ENCODE assay signal across 14 cellular contexts in the genomic region with DNA sequence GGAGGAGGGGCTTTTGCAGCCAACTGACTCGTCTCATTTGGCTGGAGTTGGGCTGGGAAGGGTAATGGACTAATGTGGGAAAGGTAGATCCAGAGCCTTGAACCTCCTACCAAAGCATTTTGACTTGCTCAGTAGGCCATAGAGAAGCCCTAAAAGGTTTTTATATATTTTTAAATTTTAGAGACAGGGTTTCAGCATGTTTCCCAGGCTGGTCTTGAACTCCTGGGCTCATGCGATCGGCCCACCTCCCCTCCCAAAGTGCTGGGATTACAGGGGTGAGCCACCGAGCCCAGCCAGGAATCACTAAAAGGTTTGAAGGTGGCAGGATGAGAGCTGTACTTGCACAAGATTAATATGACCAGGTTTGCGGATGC. TPM values are rescaled to one million over a fixed set of nuclear protein-coding genes. Genes with fewer than 3 reads are reported as not detected.
DNase-seq lines count a peak whose midpoint lies in the region; ATAC-seq and TF ChIP-seq lines count a peak whose summit lies in the region.
"Had no signal": no experiment of that assay in that cellular context is flagged by ENCODE, and none has a peak within 500 bp of the region (broad histone marks: within the 10 kb centered on the region; RNA-seq: fewer than 3 reads in every experiment).

No MANE protein-coding gene starts in this region.

- H4K20me1 ChIP-seq in PC-3 (ENCODE audit: low read length), result 0 out of 2 replicates have a peak, but pooled peaks cover 4% of the 10 kb centered on the region

- BruUV-seq in PC-3 (replicated peaks; lab: Mats Ljungman, UMichigan), result no TSS peak

- H3K27me3 Mint-ChIP-seq in activated T-cell treated with anti-CD3 and anti-CD28 coated beads, Interleukin-2, amount 50 U/mL, for 72 hours (ENCODE audit: low read depth), result no peaks in the 10 kb centered on the region

- peaks cover 39% of the 10 kb centered on the region for H3K4me1 ChIP-seq in PC-3 (ENCODE audit: insufficient read depth, low read length)

- POLR2A ChIA-PET in PC-3 (lab: Charles Lee; ENCODE audit: unreplicated experiment), result interaction anchor here (0.5 kb wide), 1 partner anchor 66 kb away, joined by 3 read pairs; no protein-coding TSS in a partner anchor

- no peak for DNase-seq in activated T-cell treated with anti-CD3 and anti-CD28 coated beads, Interleukin-2, amount 50 U/mL, for 72 hours
- no peak for DNase-seq in activated T-cell treated with anti-CD3 and anti-CD28 coated beads, Interleukin-2, amount 50 U/mL, for 48 hours
- DNase-seq in PC-3 (no peak), epithelial cell of proximal tubule (ENCODE audit: low read depth) (no peak), NCI-H1694 treated with DMSO at 0.1 percent for 48 hours (lab: John Stamatoyannopoulos, UW) (no peak), NCI-H2171 treated with DMSO at 0.1 percent for 48 hours (lab: John Stamatoyannopoulos, UW) (no peak)
- no peak for DNase-seq in stimulated activated effector memory CD8-positive, alpha-beta T cell treated with anti-CD3 and anti-CD28 coated beads, Interleukin-12 subunit alpha, Interleukin-12 subunit beta, amount 100 ng/mL, for 72 hours (ENCODE audit: low spot score in 2 of 2)

- peaks cover 4 to 8% of the 10 kb centered on the region in 2 donors for H3K36me3 Mint-ChIP-seq in activated T-cell treated with anti-CD3 and anti-CD28 coated beads, Interleukin-2, amount 50 U/mL, for 72 hours (ENCODE audit: insufficient read depth in 2 of 2)
- H3K36me3 Mint-ChIP-seq in stimulated activated effector memory CD8-positive, alpha-beta T cell treated with anti-CD3 and anti-CD28 coated beads, Interleukin-12 subunit alpha, Interleukin-12 subunit beta, amount 100 ng/mL, for 72 hours, result peaks cover 9% of the 10 kb centered on the region

- H3K9ac ChIP-seq in PC-3 (ENCODE audit: low read length), result peak overlapping the region; percentile 12; the same call in 1 of the 2 replicates

- H3K36me3 ChIP-seq in PC-3 (ENCODE audit: low read depth, low read length), result no peaks in the 10 kb centered on the region
- H3K36me3 ChIP-seq: pancreas, suprapubic skin had no signal

- H3K9me3 ChIP-seq in PC-3 (ENCODE audit: low read length), result no peaks in the 10 kb centered on the region
- H3K9me3 ChIP-seq: body of pancreas, pancreas, suprapubic skin had no signal

- peak overlapping the region; percentile 75 for H2AFZ ChIP-seq in PC-3 (ENCODE audit: low read length)

- H3K4me3 ChIP-seq in PC-3 (ENCODE audit: low read length) (peak overlapping the region; percentile 46; the same call in 1 of the 2 replicates), epithelial cell of proximal tubule (ENCODE audit: low read depth, low read length) (peak overlapping the region; percentile 34)
- H3K4me3 ChIP-seq: body of pancreas, lung, pancreas, suprapubic skin had no signal

- H3K4me3 Mint-ChIP-seq in activated T-cell treated with anti-CD3 and anti-CD28 coated beads, Interleukin-2, amount 50 U/mL, for 72 hours, result peak overlapping the region; percentile 70 to 76
- peak overlapping the region; percentile 43 for H3K4me3 Mint-ChIP-seq in stimulated activated effector memory CD8-positive, alpha-beta T cell treated with anti-CD3 and anti-CD28 coated beads, Interleukin-12 subunit alpha, Interleukin-12 subunit beta, amount 100 ng/mL, for 72 hours

- no peaks in the 10 kb centered on the region for H3K9me3 Mint-ChIP-seq in activated T-cell treated with anti-CD3 and anti-CD28 coated beads, Interleukin-2, amount 50 U/mL, for 72 hours
- H3K9me3 Mint-ChIP-seq in stimulated activated effector memory CD8-positive, alpha-beta T cell treated with anti-CD3 and anti-CD28 coated beads, Interleukin-12 subunit alpha, Interleukin-12 subunit beta, amount 100 ng/mL, for 72 hours, result no peaks in the 10 kb centered on the region
- H3K9me3 Mint-ChIP-seq: activated T-helper 2 cell treated with anti-CD3 and anti-CD28 coated beads, Interferon-gamma antibody, Interleukin-2, Interleukin-4, amounts not matched to agents 10 μg/mL and 5 μg/mL and 100 μg/mL, durations not matched to agents 14 hours and 24 hours and 36 hours had no signal

- intact Hi-C loops in PC-3 (cut with micrococcal nuclease), result loop anchor here (2.0 to 10.0 kb wide), 3 partner anchors 14 to 660 kb away; no protein-coding TSS in a partner anchor

- no peak for ATAC-seq in activated T-cell treated with anti-CD3 and anti-CD28 coated beads, Interleukin-2, amount 50 U/mL, for 72 hours (replicated peaks in 1 of 2)
- ATAC-seq in PC-3 (no peak), GM21528 (IDR thresholded peaks at IDR 0.05; ENCODE audit: low FRiP score, unreplicated experiment) (no peak)
- ATAC-seq in stimulated activated effector memory CD8-positive, alpha-beta T cell treated with anti-CD3 and anti-CD28 coated beads, Interleukin-12 subunit alpha, Interleukin-12 subunit beta, amount 100 ng/mL, for 72 hours, result no peak
- ATAC-seq: body of pancreas had no signal

- H3K27me3 ChIP-seq in PC-3 (ENCODE audit: low read length), result no peaks in the 10 kb centered on the region
- H3K27me3 ChIP-seq: body of pancreas, dorsolateral prefrontal cortex, pancreas, suprapubic skin had no signal

- no peak overlapping the region for H3K27ac ChIP-seq in PC-3 (ENCODE audit: low read length)
- H3K27ac ChIP-seq: body of pancreas, pancreas, suprapubic skin had no signal

- peaks cover 37% of the 10 kb centered on the region for H3K4me1 Mint-ChIP-seq in activated T-cell treated with anti-CD3 and anti-CD28 coated beads, Interleukin-2, amount 50 U/mL, for 72 hours (ENCODE audit: low read depth)
- peaks cover 22% of the 10 kb centered on the region for H3K4me1 Mint-ChIP-seq in stimulated activated effector memory CD8-positive, alpha-beta T cell treated with anti-CD3 and anti-CD28 coated beads, Interleukin-12 subunit alpha, Interleukin-12 subunit beta, amount 100 ng/mL, for 72 hours

- peaks cover 18% of the 10 kb centered on the region for H3K79me2 ChIP-seq in PC-3 (ENCODE audit: low read length)

- H3K9me2 ChIP-seq in PC-3 (replicated peaks; ENCODE audit: low read length), result no peaks in the 10 kb centered on the region

- H3K27ac Mint-ChIP-seq in activated T-cell treated with anti-CD3 and anti-CD28 coated beads, Interleukin-2, amount 50 U/mL, for 72 hours, result no peak overlapping the region
- peak overlapping the region; percentile 61 for H3K27ac Mint-ChIP-seq in stimulated activated effector memory CD8-positive, alpha-beta T cell treated with anti-CD3 and anti-CD28 coated beads, Interleukin-12 subunit alpha, Interleukin-12 subunit beta, amount 100 ng/mL, for 72 hours
- H3K27ac Mint-ChIP-seq: activated T-helper 2 cell treated with anti-CD3 and anti-CD28 coated beads, Interferon-gamma antibody, Interleukin-2, Interleukin-4, amounts not matched to agents 10 μg/mL and 5 μg/mL and 100 μg/mL, durations not matched to agents 14 hours and 24 hours and 36 hours had no signal

- H3K4me2 ChIP-seq in PC-3 (ENCODE audit: low read length), result peak overlapping the region; percentile 81

- CTCF ChIA-PET in PC-3 (lab: Charles Lee), result interaction anchor here (0.6 to 3.5 kb wide), 7 partner anchors 15 to 233 kb away, joined by 3 to 15 read pairs (median 6); no protein-coding TSS in a partner anchor

- no peak for TF ChIP-seq CTCF in PC-3 (conservative IDR thresholded peaks at IDR 0.05; ENCODE audit: low read depth, low read length)
- TF ChIP-seq CTCF in epithelial cell of proximal tubule (conservative IDR thresholded peaks at IDR 0.05; ENCODE audit: low read depth, low read length), result no peak

- no peaks in the 10 kb centered on the region for H3F3A ChIP-seq in PC-3 (ENCODE audit: low read length, unreplicated experiment)

RNA-seq across cellular contexts. Expression of a gene that starts 2.0 kb away (rescaled TPM):
- 100 to 1,000 TPM in 1 of 2 donors, 10 to 100 TPM in 1; 79.5 to 109 TPM for total RNA-seq in activated T-cell treated with anti-CD3 and anti-CD28 coated beads, Interleukin-2, amount 50 U/mL, for 72 hours
- total RNA-seq in PC-3 (2014; rRNA removed), result 23.1 and 25.4 TPM in 2 replicates
- 11.3 and 18.4 TPM in 2 replicates for total RNA-seq in epithelial cell of proximal tubule

RNA-seq across cellular contexts. Expression of a gene that starts 8.7 kb away (rescaled TPM):
- total RNA-seq in activated T-cell treated with anti-CD3 and anti-CD28 coated beads, Interleukin-2, amount 50 U/mL, for 72 hours, result 10 to 100 TPM; 60.3 to 75.2 TPM
- 60.0 and 68.8 TPM in 2 replicates for total RNA-seq in PC-3 (2014; rRNA removed)
- 20.2 and 44.1 TPM in 2 replicates for total RNA-seq in epithelial cell of proximal tubule
